In genomic region chr1:38376577-38376976, GRCh38 we compare ENCODE assay signal across 29 cellular contexts.
"Had no signal": no experiment of that assay in that cellular context is flagged by ENCODE, and none has a peak within 500 bp of the region (broad histone marks: within the 10 kb centered on the region; RNA-seq: fewer than 3 reads in every experiment).

No MANE protein-coding gene starts in this region.

- H3K36me3 Mint-ChIP-seq: activated CD4-positive, alpha-beta memory T cell treated with anti-CD3 and anti-CD28 coated beads for 36 hours; brain had no signal

- H3K9me3 ChIP-seq: colonic mucosa had no signal

- H3K4me3 ChIP-seq: breast epithelium, cardiac muscle cell, colonic mucosa had no signal

- H3K27me3 ChIP-seq: breast epithelium, cardiac muscle cell, colonic mucosa had no signal

- H3K9me3 Mint-ChIP-seq: activated CD4-positive, alpha-beta T cell treated with anti-CD3 and anti-CD28 coated beads, Interleukin-2, amount 10 ng/mL, durations not matched to agents 24 days and 14 days; activated T-helper 17 cell treated with anti-CD3 and anti-CD28 coated beads, Interleukin-2, amount 50 U/mL, for 72 hours had no signal

- H3K4me1 Mint-ChIP-seq: activated CD4-positive, alpha-beta T cell treated with anti-CD3 and anti-CD28 coated beads for 36 hours; activated CD4-positive, alpha-beta T cell treated with anti-CD3 and anti-CD28 coated beads, Interleukin-2, amount 10 ng/mL, durations not matched to agents 24 days and 14 days; activated T-helper 17 cell treated with anti-CD3 and anti-CD28 coated beads, Interleukin-2, amount 50 U/mL, for 72 hours had no signal

- DNase-seq: activated CD4-positive, alpha-beta memory T cell treated with anti-CD3 and anti-CD28 coated beads for 36 hours; activated CD4-positive, alpha-beta T cell treated with anti-CD3 and anti-CD28 coated beads for 36 hours; activated CD4-positive, CD25-positive, alpha-beta regulatory T cell; activated CD4-positive, CD25-positive, alpha-beta regulatory T cell treated with anti-CD3 and anti-CD28 coated beads, Interleukin-2, amount 50 U/mL, for 72 hours; activated CD8-positive, alpha-beta memory T cell treated with anti-CD3 and anti-CD28 coated beads for 24 hours; activated effector memory CD4-positive, alpha-beta T cell treated with Interleukin-2 at 50 U/mL for 16 hours; activated gamma-delta T cell treated with Interleukin-2 at 50 U/mL for 16 hours; activated naive CD4-positive, alpha-beta T cell treated with anti-CD3 and anti-CD28 coated beads, Interleukin-2, amount 50 U/mL, for 16 hours; activated naive CD4-positive, alpha-beta T cell treated with Interleukin-2 at 50 U/mL for 16 hours; activated T-cell treated with anti-CD3 and anti-CD28 coated beads, Interleukin-2, amount 50 U/mL, for 4 hours; amniotic stem cell; anterior cingulate cortex; central memory CD4-positive, alpha-beta T cell; cerebellar nuclear complex; colonic mucosa; effector CD8-positive, alpha-beta T cell; foreskin fibroblast; head of caudate nucleus; T-helper 2 cell had no signal

- H3K36me3 ChIP-seq: breast epithelium, cardiac muscle cell, colonic mucosa had no signal

- H3K4me3 Mint-ChIP-seq: activated CD4-positive, alpha-beta memory T cell treated with anti-CD3 and anti-CD28 coated beads for 36 hours; activated CD4-positive, alpha-beta T cell treated with anti-CD3 and anti-CD28 coated beads for 36 hours; activated CD4-positive, alpha-beta T cell treated with anti-CD3 and anti-CD28 coated beads, Interleukin-2, amount 10 ng/mL, durations not matched to agents 24 days and 14 days; activated naive CD8-positive, alpha-beta T cell; activated T-cell treated with anti-CD3 and anti-CD28 coated beads, Interleukin-2, amount 50 U/mL, for 4 hours; activated T-helper 17 cell treated with anti-CD3 and anti-CD28 coated beads, Interleukin-2, amount 50 U/mL, for 72 hours; brain had no signal

- ATAC-seq: activated CD4-positive, alpha-beta T cell treated with anti-CD3 and anti-CD28 coated beads for 36 hours; activated T-cell treated with anti-CD3 and anti-CD28 coated beads, Interleukin-2, amount 50 U/mL, for 4 hours; activated T-helper 17 cell treated with anti-CD3 and anti-CD28 coated beads, Interleukin-2, amount 50 U/mL, for 72 hours had no signal

- FAIRE-seq: endometrium, endothelial cell of umbilical vein, frontal cortex had no signal

- H3K27ac ChIP-seq: breast epithelium, cardiac muscle cell, colonic mucosa, epithelial cell of prostate had no signal

- H3K27ac Mint-ChIP-seq: activated CD4-positive, alpha-beta memory T cell treated with anti-CD3 and anti-CD28 coated beads for 36 hours; activated CD4-positive, alpha-beta T cell treated with anti-CD3 and anti-CD28 coated beads for 36 hours; activated CD4-positive, alpha-beta T cell treated with anti-CD3 and anti-CD28 coated beads, Interleukin-2, amount 10 ng/mL, durations not matched to agents 24 days and 14 days; activated naive CD8-positive, alpha-beta T cell; activated T-helper 17 cell treated with anti-CD3 and anti-CD28 coated beads, Interleukin-2, amount 50 U/mL, for 72 hours; brain had no signal

- H3K4me1 ChIP-seq: breast epithelium, colonic mucosa had no signal
